ENCODE assay signal across 8 cellular contexts in genomic region chr21:41980561-41980960, GRCh38.
"Had no signal": no experiment of that assay in that cellular context is flagged by ENCODE, and none has a peak within 500 bp of the region (broad histone marks: within the 10 kb centered on the region; RNA-seq: fewer than 3 reads in every experiment).

No MANE protein-coding gene starts in this region.

- H3K4me3 ChIP-seq: K562 had no signal

- H3K9ac ChIP-seq: KMS-11 had no signal

- H3K4me3 Mint-ChIP-seq: IgD-negative memory B cell had no signal

- H3K4me2 ChIP-seq: KMS-11 had no signal

- H3K27ac ChIP-seq: HL-60, KMS-11 had no signal

- H3K27ac Mint-ChIP-seq: IgD-negative memory B cell had no signal

- ATAC-seq: HepG2, K562 had no signal

- DNase-seq: IMR-90, KBM-7, KG1 had no signal
